In genomic region chr18:12657849-12658829, GRCh38 we compare ENCODE assay signal across 1 cellular context.
TF ChIP-seq lines count a peak whose summit lies in the region.

SPIRE1 (minus strand) TSS chr18:12658107; CDS start chr18:12657866, 241 bp downstream.

TF ChIP-seq in WTC11, 78 proteins besides CTCF, POLR2A, EP300 and RAD21 (continued from another document and continues in another):
- TF ChIP-seq ARID4B (CRISPR knock-in tag; IDR thresholded peaks at IDR 0.05; ENCODE audit: borderline replicate concordance) (peak; percentile 64; the same call in 1 of the 2 replicates), ZBTB21 (CRISPR knock-in tag; IDR thresholded peaks at IDR 0.05; ENCODE audit: borderline replicate concordance) (0 out of 2 replicates have a peak, but pooled peaks have one; percentile 64), ZNF281 (CRISPR knock-in tag; IDR thresholded peaks at IDR 0.05) (peak; percentile 74; the same call in 1 of the 2 replicates), IRF1 (CRISPR knock-in tag; IDR thresholded peaks at IDR 0.05) (no peak), NR2C2 (CRISPR knock-in tag; IDR thresholded peaks at IDR 0.05) (no peak), PRDM15 (CRISPR knock-in tag; IDR thresholded peaks at IDR 0.05) (peak; percentile 28; the same call in 1 of the 2 replicates), ZNF425 (CRISPR knock-in tag; conservative IDR thresholded peaks at IDR 0.05) (no peak), JUN (CRISPR knock-in tag; IDR thresholded peaks at IDR 0.05) (no peak), MAX (CRISPR knock-in tag; IDR thresholded peaks at IDR 0.05) (peak; percentile 89), TP53 (CRISPR knock-in tag; IDR thresholded peaks at IDR 0.05) (peak; percentile 91), FOXJ3 (CRISPR knock-in tag; IDR thresholded peaks at IDR 0.05; ENCODE audit: borderline replicate concordance) (no peak), CBFB (CRISPR knock-in tag; IDR thresholded peaks at IDR 0.05; ENCODE audit: low read depth) (0 out of 2 replicates have a peak, but pooled peaks have one; percentile 53), SOX15 (CRISPR knock-in tag; IDR thresholded peaks at IDR 0.05) (no peak), ZNF317 (CRISPR knock-in tag; IDR thresholded peaks at IDR 0.05; ENCODE audit: borderline replicate concordance, low read depth) (no peak), ZNF512 (CRISPR knock-in tag; IDR thresholded peaks at IDR 0.05; ENCODE audit: borderline replicate concordance) (no peak), ZNF396 (CRISPR knock-in tag; IDR thresholded peaks at IDR 0.05; ENCODE audit: borderline replicate concordance) (no peak), E2F5 (CRISPR knock-in tag; IDR thresholded peaks at IDR 0.05) (0 out of 2 replicates have a peak, but pooled peaks have one; percentile 43), NFE2L1 (CRISPR knock-in tag; IDR thresholded peaks at IDR 0.05) (no peak), USF1 (CRISPR knock-in tag; IDR thresholded peaks at IDR 0.05) (peak; percentile 43; the same call in 1 of the 2 replicates), ZNF219 (CRISPR knock-in tag; IDR thresholded peaks at IDR 0.05; ENCODE audit: borderline replicate concordance) (no peak), HMGA2 (CRISPR knock-in tag; IDR thresholded peaks at IDR 0.05) (no peak), EMX1 (CRISPR knock-in tag; IDR thresholded peaks at IDR 0.05) (no peak), HMGXB4 (CRISPR knock-in tag; IDR thresholded peaks at IDR 0.05) (peak; percentile 63; the same call in 1 of the 2 replicates), FOXP4 (CRISPR knock-in tag; IDR thresholded peaks at IDR 0.05) (no peak; the same call in none of the 2 replicates)
